In genomic region chr16:1926223-1926718, GRCh38 we compare ENCODE assay signal across 3 cellular contexts.
TF ChIP-seq lines count a peak whose summit lies in the region.

No MANE protein-coding gene starts in this region.

TF ChIP-seq in GM23338, 12 proteins besides CTCF, POLR2A, EP300 and RAD21:
- TF ChIP-seq EZH2phosphoT487 (IDR thresholded peaks at IDR 0.05; ENCODE audit: unreplicated experiment) (no peak), NANOG (IDR thresholded peaks at IDR 0.05; ENCODE audit: borderline replicate concordance) (no peak), ZNF114 (CRISPR knock-in tag; IDR thresholded peaks at IDR 0.05) (no peak), POLR2AphosphoS5 (IDR thresholded peaks at IDR 0.05; ENCODE audit: low read depth) (no peak), STAT1 (IDR thresholded peaks at IDR 0.05; ENCODE audit: unreplicated experiment) (no peak), ETS1 (IDR thresholded peaks at IDR 0.05) (no peak), EZH2 (IDR thresholded peaks at IDR 0.05; ENCODE audit: low read depth, unreplicated experiment) (no peak), CREB1 (CRISPR knock-in tag; IDR thresholded peaks at IDR 0.05; ENCODE audit: low read depth) (no peak), JUNB (IDR thresholded peaks at IDR 0.05; ENCODE audit: unreplicated experiment) (no peak), REST (IDR thresholded peaks at IDR 0.05; ENCODE audit: unreplicated experiment) (no peak)

TF ChIP-seq in H1, 55 proteins besides CTCF, POLR2A, EP300 and RAD21:
- no peak for TF ChIP-seq POU5F1 (IDR thresholded peaks at IDR 0.05; ENCODE audit: low read depth, low read length)
- TF ChIP-seq YY1 (IDR thresholded peaks at IDR 0.05; ENCODE audit: low read depth, low read length): no peak
- no peak for TF ChIP-seq SP2 (IDR thresholded peaks at IDR 0.05; ENCODE audit: low read length)
- no peak for TF ChIP-seq SP1 (IDR thresholded peaks at IDR 0.05; ENCODE audit: low read depth, low read length)
- TF ChIP-seq HDAC6 (IDR thresholded peaks at IDR 0.05; ENCODE audit: low read depth, low read length): no peak
- no peak for TF ChIP-seq KDM4A (IDR thresholded peaks at IDR 0.05; ENCODE audit: low read depth, low read length, severe bottlenecking)
- TF ChIP-seq ASH2L (IDR thresholded peaks at IDR 0.05; ENCODE audit: low read length): no peak
- TF ChIP-seq CHD1 (IDR thresholded peaks at IDR 0.05; ENCODE audit: low read depth, low read length): no peak
- no peak for TF ChIP-seq CBX5 (IDR thresholded peaks at IDR 0.05; ENCODE audit: low read depth, low read length)
- no peak for TF ChIP-seq ZNF274 (IDR thresholded peaks at IDR 0.05; ENCODE audit: borderline replicate concordance, extremely low read depth, low read length)
- TF ChIP-seq TAF7 (optimal IDR thresholded peaks at IDR 0.05; ENCODE audit: borderline replicate concordance, low read depth, low read length): no peak
- TF ChIP-seq, protein P1, sequence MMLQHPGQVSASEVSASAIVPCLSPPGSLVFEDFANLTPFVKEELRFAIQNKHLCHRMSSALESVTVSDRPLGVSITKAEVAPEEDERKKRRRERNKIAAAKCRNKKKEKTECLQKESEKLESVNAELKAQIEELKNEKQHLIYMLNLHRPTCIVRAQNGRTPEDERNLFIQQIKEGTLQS (IDR thresholded peaks at IDR 0.05; ENCODE audit: insufficient read depth, low read depth, low read length): no peak
- no peak for TF ChIP-seq KDM1A (IDR thresholded peaks at IDR 0.05; ENCODE audit: borderline replicate concordance, low read length)
- TF ChIP-seq, protein P2, sequence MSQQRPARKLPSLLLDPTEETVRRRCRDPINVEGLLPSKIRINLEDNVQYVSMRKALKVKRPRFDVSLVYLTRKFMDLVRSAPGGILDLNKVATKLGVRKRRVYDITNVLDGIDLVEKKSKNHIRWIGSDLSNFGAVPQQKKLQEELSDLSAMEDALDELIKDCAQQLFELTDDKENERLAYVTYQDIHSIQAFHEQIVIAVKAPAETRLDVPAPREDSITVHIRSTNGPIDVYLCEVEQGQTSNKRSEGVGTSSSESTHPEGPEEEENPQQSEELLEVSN (IDR thresholded peaks at IDR 0.05): no peak
- no peak for TF ChIP-seq TAF1 (IDR thresholded peaks at IDR 0.05; ENCODE audit: low read depth, low read length)
TF ChIP-seq in H1: peak in this region for 0.

TF ChIP-seq in SK-N-SH, 30 proteins besides CTCF, POLR2A, EP300 and RAD21:
- TF ChIP-seq TCF12 (IDR thresholded peaks at IDR 0.05) (no peak), EZH2phosphoT487 (IDR thresholded peaks at IDR 0.05; ENCODE audit: borderline replicate concordance, low read depth) (no peak), FOSL2 (IDR thresholded peaks at IDR 0.05; ENCODE audit: borderline replicate concordance, low read depth) (no peak), RCOR1 (IDR thresholded peaks at IDR 0.05; ENCODE audit: low read length) (no peak), USF1 (IDR thresholded peaks at IDR 0.05; ENCODE audit: borderline replicate concordance, low read depth) (no peak), RFX5 (IDR thresholded peaks at IDR 0.05; ENCODE audit: low read length) (no peak), MXI1 (IDR thresholded peaks at IDR 0.05; ENCODE audit: low read depth, low read length) (no peak), TEAD4 (IDR thresholded peaks at IDR 0.05; ENCODE audit: borderline replicate concordance, insufficient read depth) (no peak), GATA2 (CRISPR knock-in tag; IDR thresholded peaks at IDR 0.05) (no peak), REST (IDR thresholded peaks at IDR 0.05; ENCODE audit: low read depth, low read length) (no peak), YY1 (IDR thresholded peaks at IDR 0.05; ENCODE audit: low read depth) (no peak), NRF1 (IDR thresholded peaks at IDR 0.05; ENCODE audit: low read depth, low read length) (no peak), USF2 (IDR thresholded peaks at IDR 0.05; ENCODE audit: borderline replicate concordance, low read depth, low read length) (no peak), RXRA (IDR thresholded peaks at IDR 0.05; ENCODE audit: borderline replicate concordance, low read depth) (no peak), SIN3A (IDR thresholded peaks at IDR 0.05; ENCODE audit: borderline replicate concordance, low read depth, low read length) (no peak), PBX3 (IDR thresholded peaks at IDR 0.05) (no peak), CHD2 (IDR thresholded peaks at IDR 0.05; ENCODE audit: low read length, partially characterized antibody) (no peak), JUND (IDR thresholded peaks at IDR 0.05) (no peak)
- TF ChIP-seq, protein P3, sequence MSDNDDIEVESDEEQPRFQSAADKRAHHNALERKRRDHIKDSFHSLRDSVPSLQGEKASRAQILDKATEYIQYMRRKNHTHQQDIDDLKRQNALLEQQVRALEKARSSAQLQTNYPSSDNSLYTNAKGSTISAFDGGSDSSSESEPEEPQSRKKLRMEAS (IDR thresholded peaks at IDR 0.05; ENCODE audit: low read depth): no peak
- TF ChIP-seq, protein P4, sequence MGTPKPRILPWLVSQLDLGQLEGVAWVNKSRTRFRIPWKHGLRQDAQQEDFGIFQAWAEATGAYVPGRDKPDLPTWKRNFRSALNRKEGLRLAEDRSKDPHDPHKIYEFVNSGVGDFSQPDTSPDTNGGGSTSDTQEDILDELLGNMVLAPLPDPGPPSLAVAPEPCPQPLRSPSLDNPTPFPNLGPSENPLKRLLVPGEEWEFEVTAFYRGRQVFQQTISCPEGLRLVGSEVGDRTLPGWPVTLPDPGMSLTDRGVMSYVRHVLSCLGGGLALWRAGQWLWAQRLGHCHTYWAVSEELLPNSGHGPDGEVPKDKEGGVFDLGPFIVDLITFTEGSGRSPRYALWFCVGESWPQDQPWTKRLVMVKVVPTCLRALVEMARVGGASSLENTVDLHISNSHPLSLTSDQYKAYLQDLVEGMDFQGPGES (IDR thresholded peaks at IDR 0.05; ENCODE audit: low read depth, low read length): no peak
